ENCODE assay signal across 8 cellular contexts in the genomic region with DNA sequence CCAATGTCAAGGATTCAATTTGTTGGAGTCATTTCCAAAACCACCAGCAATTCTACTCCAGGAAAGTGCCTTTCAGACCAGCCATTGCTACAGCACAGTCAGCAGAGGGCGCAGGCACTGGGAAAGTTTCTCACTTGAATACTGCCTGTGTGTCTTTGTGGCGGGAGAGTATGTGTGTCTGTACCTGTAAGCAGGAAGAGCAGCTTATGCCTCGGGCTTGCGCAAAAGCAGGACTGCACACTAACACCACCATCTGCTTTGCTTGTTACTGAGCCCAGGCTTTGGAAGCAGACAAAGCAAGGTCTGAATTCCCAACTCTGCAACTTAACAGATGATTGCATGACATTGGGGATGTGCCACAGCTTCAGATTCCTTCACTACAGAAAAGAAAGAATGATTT. TPM values are rescaled to one million over a fixed set of nuclear protein-coding genes. Genes with fewer than 3 reads are reported as not detected.
DNase-seq lines count a peak whose midpoint lies in the region; ATAC-seq and TF ChIP-seq lines count a peak whose summit lies in the region.

No MANE protein-coding gene starts in this region.

- peak overlapping the region; percentile 72 for H3K27ac Mint-ChIP-seq in activated B cell treated with CpG ODN at 0.5 μM for 24 hours

- CTCF ChIA-PET in activated B cell treated with CpG ODN at 0.5 μM for 24 hours (lab: Charles Lee) = interaction anchor here (0.6 to 8.3 kb wide), 34 partner anchors 9 to 239 kb away, joined by 3 to 342 read pairs (median 6); partner anchors contain the start of gene AVPR1B

- TF ChIP-seq CTCF in activated B cell treated with CpG ODN at 0.5 μM for 24 hours (IDR thresholded peaks at IDR 0.05) = peak; percentile 75

- H3K4me3 Mint-ChIP-seq in activated B cell treated with CpG ODN at 0.5 μM for 24 hours = no peak overlapping the region

- H3K27me3 Mint-ChIP-seq in activated B cell treated with CpG ODN at 0.5 μM for 24 hours = no peaks in the 10 kb centered on the region

- intact Hi-C loops in Right ventricle myocardium inferior (cut with DNase I) = loop anchor here (2.0 kb wide), 1 partner anchor 76 kb away; no protein-coding TSS in a partner anchor
- intact Hi-C loops in cardiac septum (cut with DNase I) = loop anchor here (2.0 to 5.0 kb wide), 2 partner anchors 48 to 77 kb away; no protein-coding TSS in a partner anchor
- intact Hi-C loops in activated B cell treated with CpG ODN at 0.5 μM for 24 hours (cut with micrococcal nuclease) = loop anchor here (1.0 to 2.0 kb wide), 6 partner anchors 9 to 112 kb away; no protein-coding TSS in a partner anchor

- no peaks in the 10 kb centered on the region for H3K9me3 Mint-ChIP-seq in activated B cell treated with CpG ODN at 0.5 μM for 24 hours

- DNase-seq in Right ventricle myocardium inferior (ENCODE audit: missing footprints) (peak; percentile 77), cardiac septum (ENCODE audit: low spot score) (no peak), NCI-H345 (lab: John Stamatoyannopoulos, UW) (peak; percentile 66), activated B cell treated with CpG ODN at 0.5 μM for 24 hours (peak; percentile 56), cerebellar nuclear complex (lab: John Stamatoyannopoulos, UW) (peak; percentile 28 to 71), left kidney (ENCODE audit: low read depth, low spot score) (peak; percentile 91)
- peak; percentile 61 to 63 for DNase-seq in stimulated activated CD4-positive, alpha-beta T cell treated with anti-CD3 and anti-CD28 coated beads, Interleukin-4, amount 100 ng/mL, for 4 hours

- peaks cover 10% of the 10 kb centered on the region for H3K36me3 Mint-ChIP-seq in activated B cell treated with CpG ODN at 0.5 μM for 24 hours (ENCODE audit: low read depth)

- ATAC-seq in Right ventricle myocardium inferior = peak; percentile 67
- peak; percentile 80 for ATAC-seq in HG03342 (IDR thresholded peaks at IDR 0.05; ENCODE audit: unreplicated experiment)
- peak; percentile 79 for ATAC-seq in activated B cell treated with CpG ODN at 0.5 μM for 24 hours (ENCODE audit: low read depth)

- peaks cover 51% of the 10 kb centered on the region for H3K4me1 Mint-ChIP-seq in activated B cell treated with CpG ODN at 0.5 μM for 24 hours

- POLR2A ChIA-PET in activated B cell treated with CpG ODN at 0.5 μM for 24 hours (lab: Charles Lee) = interaction anchor here (0.6 to 4.5 kb wide), 13 partner anchors 18 to 289 kb away, joined by 3 to 32 read pairs (median 4); no protein-coding TSS in a partner anchor

RNA-seq across cellular contexts. Expression of gene CTSE, which starts 7.0 kb away (rescaled TPM):
- not detected for total RNA-seq in Right ventricle myocardium inferior
- not detected for total RNA-seq in cardiac septum
- not detected in 2 replicates for total RNA-seq in activated B cell treated with CpG ODN at 0.5 μM for 24 hours

RNA-seq across cellular contexts. Expression of gene RHEX, which starts 22.3 kb away (rescaled TPM):
- total RNA-seq in Right ventricle myocardium inferior = 0.81 TPM
- total RNA-seq in cardiac septum = 0.24 TPM
- total RNA-seq in activated B cell treated with CpG ODN at 0.5 μM for 24 hours = 30.4 and 34.8 TPM in 2 replicates

RNA-seq across cellular contexts. Expression of gene RAB7B, which starts 27.5 kb away (rescaled TPM):
- total RNA-seq in Right ventricle myocardium inferior (1.6 TPM), cardiac septum (2.1 TPM), activated B cell treated with CpG ODN at 0.5 μM for 24 hours (not detected in 2 replicates)

Comparison
In these comparisons a context has a peak if more than half of its experiments do, and no peak if none do; other contexts are left out.
1. RNA of gene RHEX, which starts 22.3 kb away (total RNA-seq): 30.4 to 34.8 TPM in activated B cell treated with CpG ODN at 0.5 μM for 24 hours; 0.81 TPM in Right ventricle myocardium inferior (single experiment) and 0.24 TPM in cardiac septum (single experiment); every median in the first group is over 10 times any median in the second.
2. Peak in every context shown above with its lines, with median percentiles within 50 percentile points of each other: ATAC-seq.